Comparison of ENCODE assay signal across 10 cellular contexts in genomic region chr6:167278143-167278938, GRCh38. TPM values are rescaled to one million over a fixed set of nuclear protein-coding genes. Genes with fewer than 3 reads are reported as not detected.
A peak's percentile ranks its signal among the peaks of the same experiment; 100 is the strongest.
DNase-seq lines count a peak whose midpoint lies in the region; ATAC-seq and TF ChIP-seq lines count a peak whose summit lies in the region.
"Not testable (repeated sequence)": the region's sequence is repeated elsewhere in the genome, so short reads cannot be mapped to it uniquely, and the experiment has no call there.
"Had no signal": no experiment of that assay in that cellular context is flagged by ENCODE, and none has a peak within 500 bp of the region (broad histone marks: within the 10 kb centered on the region; RNA-seq: fewer than 3 reads in every experiment).

No MANE protein-coding gene starts in this region.

- H2BK12ac ChIP-seq in neuronal stem cell (ENCODE audit: low read length), result not testable (repeated sequence)

- not testable (repeated sequence) for H3K9me2 ChIP-seq in GM23338 (ENCODE audit: insufficient read depth); hepatocyte (replicated peaks; ENCODE audit: insufficient read depth)

- not testable (repeated sequence) for H4K91ac ChIP-seq in neuronal stem cell (ENCODE audit: low read depth, low read length, poor library complexity)

- 77% methylated on average over 13 of the region's 16 CpGs for WGBS in hepatocyte (ENCODE audit: low lambda C conversion rate, missing lambda C conversion rate)
- WGBS in mesendoderm (ENCODE audit: extremely low coverage, insufficient coverage, low lambda C conversion rate), result no CpG with 5 or more reads among the region's 16 CpGs
- WGBS in neuronal stem cell (ENCODE audit: extremely low coverage in 2 of 2, insufficient read length in 2 of 2, insufficient replicate concordance in 1 of 2), 2 donors, result no CpG with 5 or more reads among the region's 16 CpGs

- H3K56ac ChIP-seq in mesendoderm (ENCODE audit: low read length), result peak overlapping the region; percentile 89

- not testable (repeated sequence) for H3K27ac Mint-ChIP-seq in GM23338

- ATAC-seq in GM23338 (peak; percentile 52), SK-N-SH treated with all-trans-retinoic acid at 6 μM for 48 hours (peak; percentile 42; the same call in 1 of the 3 replicates)

- peak overlapping the region; percentile 8 to 95 (median 72); a peak in 20 of 22 replicates for H3K4me2 ChIP-seq in BLaER1 treated with 17β-estradiol and CSF1 and Interleukin-3, amounts not matched to agents 10 nM and 100 nM
- peak overlapping the region; percentile 70 for H3K4me2 ChIP-seq in GM23338
- H3K4me2 ChIP-seq in hepatocyte; mesendoderm (ENCODE audit: low read length); neuronal stem cell (ENCODE audit: insufficient read depth, low read length, poor library complexity, severe bottlenecking): not testable (repeated sequence)

- not testable (repeated sequence) for H3K9ac ChIP-seq in BLaER1 treated with 17β-estradiol and CSF1 and Interleukin-3, amounts not matched to agents 10 nM and 100 nM; neuronal stem cell (ENCODE audit: low read depth, low read length, poor library complexity)
- H3K9ac ChIP-seq in mesendoderm (ENCODE audit: low read length), result peak overlapping the region; percentile 32

- not testable (repeated sequence) for H4K8ac ChIP-seq in mesendoderm (ENCODE audit: low read depth, low read length); neuronal stem cell (ENCODE audit: low read depth, low read length)

- not testable (repeated sequence) for H4K20me1 ChIP-seq in BLaER1 treated with 17β-estradiol and CSF1 and Interleukin-3, amounts not matched to agents 10 nM and 100 nM; GM23338 (replicated peaks; ENCODE audit: insufficient read depth); hepatocyte (ENCODE audit: insufficient read depth, poor library complexity, severe bottlenecking)

- not testable (repeated sequence) for H3K4me3 ChIP-seq in BLaER1 treated with 17β-estradiol and CSF1 and Interleukin-3, amounts not matched to agents 10 nM and 100 nM; GM23338; coronary artery; hepatocyte; mesendoderm (ENCODE audit: low read length); neuronal stem cell (ENCODE audit: low read length in 2 of 2)

- not testable (repeated sequence) for H3K27me3 ChIP-seq in BLaER1 treated with 17β-estradiol and CSF1 and Interleukin-3, amounts not matched to agents 10 nM and 100 nM; GM23338 (ENCODE audit: insufficient read depth); hepatocyte; mesendoderm (ENCODE audit: insufficient read depth, low read length, poor library complexity); neuronal stem cell (ENCODE audit: control insufficient read depth in 3 of 3, insufficient read depth in 3 of 3, low read depth in 1 of 3, low read length in 3 of 3)

- H2AK5ac ChIP-seq in mesendoderm (ENCODE audit: low read length), result peak overlapping the region; percentile 75
- H2AK5ac ChIP-seq in neuronal stem cell (ENCODE audit: low read depth, low read length), result not testable (repeated sequence)

- H2BK120ac ChIP-seq in mesendoderm (ENCODE audit: low read depth, low read length), result peak overlapping the region; percentile 95
- H2BK120ac ChIP-seq in neuronal stem cell (ENCODE audit: low read depth, low read length), result not testable (repeated sequence)

- TF ChIP-seq CTCF in GM23338 (conservative IDR thresholded peaks at IDR 0.05; ENCODE audit: low read depth in 2 of 2); coronary artery (IDR thresholded peaks at IDR 0.05); hepatocyte (IDR thresholded peaks at IDR 0.05; ENCODE audit: poor library complexity): not testable (repeated sequence)

- peak overlapping the region; percentile 93 for H3K4ac ChIP-seq in mesendoderm (ENCODE audit: low read depth, low read length)
- not testable (repeated sequence) for H3K4ac ChIP-seq in neuronal stem cell (ENCODE audit: low read length)

- not testable (repeated sequence) for H2AFZ ChIP-seq in GM23338; hepatocyte; neuronal stem cell (ENCODE audit: low read length)

- H3K9me3 ChIP-seq in BLaER1 treated with 17β-estradiol and CSF1 and Interleukin-3, amounts not matched to agents 10 nM and 100 nM (replicated peaks in 1 of 11); hepatocyte (ENCODE audit: low read depth); neuronal stem cell (replicated peaks in 1 of 2; ENCODE audit: control insufficient read depth in 2 of 2, insufficient read depth in 1 of 2, low read depth in 1 of 2, low read length in 2 of 2): not testable (repeated sequence)

- H3K36me3 Mint-ChIP-seq in GM23338 (ENCODE audit: low read depth), result not testable (repeated sequence)

- H3F3A ChIP-seq in GM23338 (replicated peaks; ENCODE audit: low read depth), result not testable (repeated sequence)

- H3K4me3 Mint-ChIP-seq in GM23338, result not testable (repeated sequence)

- not testable (repeated sequence) for H3K79me2 ChIP-seq in GM23338 (replicated peaks; ENCODE audit: insufficient read depth); mesendoderm (ENCODE audit: control insufficient read depth, insufficient read depth, low read length)
- H3K79me2 ChIP-seq in hepatocyte, result peaks cover 13% of the 10 kb centered on the region

- H4K5ac ChIP-seq in mesendoderm (ENCODE audit: low read length), result not testable (repeated sequence)

- not testable (repeated sequence) for H2BK15ac ChIP-seq in mesendoderm (replicated peaks; ENCODE audit: low read depth); neuronal stem cell (ENCODE audit: low read length)

- not testable (repeated sequence) for H3K9me3 Mint-ChIP-seq in GM23338

- peaks cover 0 to 24% (median 18%) of the 10 kb centered on the region in 10 experiments; a peak in 16 of 20 replicates for H3K4me1 ChIP-seq in BLaER1 treated with 17β-estradiol and CSF1 and Interleukin-3, amounts not matched to agents 10 nM and 100 nM
- H3K4me1 ChIP-seq in GM23338 (ENCODE audit: insufficient read depth) (peaks cover 56% of the 10 kb centered on the region), hepatocyte (ENCODE audit: insufficient read depth) (peaks cover 21% of the 10 kb centered on the region), mesendoderm (ENCODE audit: control insufficient read depth, low read depth, low read length) (peaks cover 15% of the 10 kb centered on the region), neuronal stem cell (ENCODE audit: control insufficient read depth in 2 of 2, insufficient read depth in 1 of 2, low read depth in 1 of 2, low read length in 2 of 2) (peaks cover 5 to 24% of the 10 kb centered on the region in 2 donors)

- not testable (repeated sequence) for H3K14ac ChIP-seq in neuronal stem cell (ENCODE audit: low read length)

- H2BK5ac ChIP-seq in mesendoderm (ENCODE audit: low read length), result peak overlapping the region; percentile 79
- H2BK5ac ChIP-seq in neuronal stem cell (ENCODE audit: low read length), result not testable (repeated sequence)

- H3K27me3 Mint-ChIP-seq in GM23338 (ENCODE audit: insufficient read depth, low read depth, poor library complexity), result peaks cover 25% of the 10 kb centered on the region

- not testable (repeated sequence) for H3K27ac ChIP-seq in BLaER1 treated with 17β-estradiol and CSF1 and Interleukin-3, amounts not matched to agents 10 nM and 100 nM; GM23338 (ENCODE audit: low read depth); coronary artery; neuronal stem cell (replicated peaks; ENCODE audit: low read length)
- peak overlapping the region; percentile 52 for H3K27ac ChIP-seq in hepatocyte
- peak overlapping the region; percentile 65 for H3K27ac ChIP-seq in mesendoderm (ENCODE audit: low read depth, low read length)

- H3K79me1 ChIP-seq in mesendoderm (ENCODE audit: low read length); neuronal stem cell (ENCODE audit: low read depth, low read length): not testable (repeated sequence)

- peak overlapping the region; percentile 48 for H3K23ac ChIP-seq in mesendoderm (ENCODE audit: low read length)
- not testable (repeated sequence) for H3K23ac ChIP-seq in neuronal stem cell (ENCODE audit: low read depth, low read length, poor library complexity)

- H3K18ac ChIP-seq in mesendoderm (ENCODE audit: low read length), result peak overlapping the region; percentile 96
- peak overlapping the region; percentile 56 for H3K18ac ChIP-seq in neuronal stem cell (ENCODE audit: low read length)

- peaks cover 57% of the 10 kb centered on the region for H3K4me1 Mint-ChIP-seq in GM23338

- not testable (repeated sequence) for DNase-seq in GM23338 (ENCODE audit: low spot score); hepatocyte (ENCODE audit: low spot score); neuronal stem cell (ENCODE audit: low spot score)
- peak; percentile 36 for DNase-seq in coronary artery (ENCODE audit: low spot score)
- DNase-seq in mesendoderm, result peak; percentile 51

- H3K36me3 ChIP-seq in BLaER1 treated with 17β-estradiol and CSF1 and Interleukin-3, amounts not matched to agents 10 nM and 100 nM; GM23338 (ENCODE audit: insufficient read depth); hepatocyte (replicated peaks; ENCODE audit: insufficient read depth, low read depth); mesendoderm (ENCODE audit: control insufficient read depth, insufficient read depth, low read length); neuronal stem cell (replicated peaks in 1 of 2; ENCODE audit: control insufficient read depth in 2 of 2, insufficient read depth in 2 of 2, low read length in 2 of 2): not testable (repeated sequence)

RNA-seq across cellular contexts. Expression of gene UNC93A, which starts 12.8 kb away (rescaled TPM):
- total RNA-seq in GM23338 (2014; rRNA removed; shearing (Covaris generic)), result 0.28 TPM in 1 of 2 replicates, not detected in the other
- 0.18 and 0.47 TPM in 2 replicates for polyA plus RNA-seq in GM23338 (2016; fragmentation: Nextera tagmentation; extraction: Ambion mirVana)
- 66.6 and 67.1 TPM in 2 replicates for total RNA-seq in hepatocyte
- polyA plus RNA-seq in hepatocyte, result 32.6 and 38.8 TPM in 2 replicates
- polyA plus RNA-seq in mesendoderm (2013, experiment 1 of 2), result 0.28 TPM
- 0.24 TPM for polyA plus RNA-seq in mesendoderm (2013, experiment 2 of 2)
- polyA plus RNA-seq in neuronal stem cell (2013, experiment 1 of 2), result not detected
- not detected for polyA plus RNA-seq in neuronal stem cell (2013, experiment 2 of 2)
- total RNA-seq: CD4-positive, CD25-positive, alpha-beta regulatory T cell; Right ventricle myocardium superior; SJSA1 had no signal
- polyA plus RNA-seq: CD4-positive, CD25-positive, alpha-beta regulatory T cell had no signal

RNA-seq across cellular contexts. Expression of gene TTLL2, which starts 46.5 kb away (rescaled TPM):
- not detected in 2 replicates for total RNA-seq in GM23338 (2014; rRNA removed; shearing (Covaris generic))
- polyA plus RNA-seq in GM23338 (2016; fragmentation: Nextera tagmentation; extraction: Ambion mirVana), result 0.14 TPM in 1 of 2 replicates, not detected in the other
- total RNA-seq in hepatocyte, result not detected in 2 replicates
- polyA plus RNA-seq in hepatocyte, result 0.70 TPM in 1 of 2 replicates, not detected in the other
- polyA plus RNA-seq in mesendoderm (2013, experiment 1 of 2), result not detected
- not detected for polyA plus RNA-seq in mesendoderm (2013, experiment 2 of 2)
- polyA plus RNA-seq in neuronal stem cell (2013, experiment 1 of 2), result not detected
- polyA plus RNA-seq in neuronal stem cell (2013, experiment 2 of 2), result not detected
- total RNA-seq: CD4-positive, CD25-positive, alpha-beta regulatory T cell; Right ventricle myocardium superior; SJSA1 had no signal
- polyA plus RNA-seq: CD4-positive, CD25-positive, alpha-beta regulatory T cell had no signal

Comparison
In these comparisons a context has a peak if more than half of its experiments do, and no peak if none do; other contexts are left out.
1. RNA of gene UNC93A, which starts 12.8 kb away (total RNA-seq): 66.6 to 67.1 TPM in hepatocyte; 0.28 TPM in GM23338; every median in the first group is over 10 times any median in the second.